Comparison of ENCODE assay signal across 12 cellular contexts in the genomic region with DNA sequence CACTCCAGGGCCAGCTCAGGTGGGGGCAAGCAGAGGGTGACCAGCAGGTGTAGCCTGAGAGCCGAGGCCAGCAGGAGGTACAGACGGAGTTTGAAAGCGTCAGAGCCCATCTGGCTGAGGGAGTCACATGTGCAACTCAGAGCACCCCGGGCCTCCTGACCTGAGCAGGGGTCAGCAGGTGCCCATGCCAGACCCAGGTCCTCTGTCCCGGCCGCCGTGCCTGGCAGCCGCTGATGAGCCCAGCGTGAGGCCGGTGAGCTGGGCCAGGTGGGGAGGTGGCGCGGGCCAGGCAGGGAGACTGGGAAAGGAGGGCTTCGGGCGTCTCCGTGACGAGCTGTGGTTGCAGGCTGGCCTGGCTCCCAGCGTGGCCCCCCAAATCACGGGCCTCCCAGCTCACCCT.
DNase-seq lines count a peak whose midpoint lies in the region; ATAC-seq and TF ChIP-seq lines count a peak whose summit lies in the region.
"Had no signal": no experiment of that assay in that cellular context is flagged by ENCODE, and none has a peak within 500 bp of the region (broad histone marks: within the 10 kb centered on the region; RNA-seq: fewer than 3 reads in every experiment).

No MANE protein-coding gene starts in this region.

- H3F3A ChIP-seq in GM23248 (ENCODE audit: insufficient read depth): peaks cover 31% of the 10 kb centered on the region
- no peaks in the 10 kb centered on the region for H3F3A ChIP-seq in PC-3 (ENCODE audit: low read length, unreplicated experiment)

- H3K4me1 ChIP-seq in GM23248 (ENCODE audit: insufficient read depth): peaks cover 46% of the 10 kb centered on the region
- peaks cover 14% of the 10 kb centered on the region for H3K4me1 ChIP-seq in PC-3 (ENCODE audit: insufficient read depth, low read length)
- H3K4me1 ChIP-seq in gastroesophageal sphincter: peaks cover 0 to 25% (median 19%) of the 10 kb centered on the region in 3 donors
- H3K4me1 ChIP-seq in prostate gland (replicated peaks): no peaks in the 10 kb centered on the region
- H3K4me1 ChIP-seq in HAP-1: no peaks in the 10 kb centered on the region

- DNase-seq in GM23248 (no peak), PC-3 (no peak), prostate gland (ENCODE audit: low spot score) (no peak), HAP-1 (ENCODE audit: low spot score in 2 of 2) (no peak), middle frontal gyrus (ENCODE audit: extremely low spot score, low spot score) (no peak), GM13976 (ENCODE audit: low spot score) (no peak)
- DNase-seq: cerebellar nuclear complex, NCI-H1436, T-helper 17 cell had no signal

- H3K9me2 ChIP-seq in GM23248 (ENCODE audit: insufficient read depth) (no peaks in the 10 kb centered on the region), PC-3 (replicated peaks; ENCODE audit: low read length) (no peaks in the 10 kb centered on the region)

- intact Hi-C loops in PC-3 (cut with micrococcal nuclease) (no loop called here), prostate gland (cut with DNase I) (loop anchor here (5.0 kb wide), 1 partner anchor 126 kb away; no protein-coding TSS in a partner anchor)

- POLR2A ChIA-PET in PC-3 (lab: Charles Lee; ENCODE audit: unreplicated experiment): no interaction called here

- 80 to 82% methylated on average over 18 of the region's 18 CpGs for WGBS in GM23248 (ENCODE audit: low coverage in 1 of 2, low lambda C conversion rate in 2 of 2, missing lambda C conversion rate in 2 of 2), 2 experiments
- 60% methylated on average over 1 of the region's 18 CpGs; no CpG with 5 or more reads in 1 of the 2 donors for WGBS in gastroesophageal sphincter (ENCODE audit: low coverage in 1 of 2), 2 donors
- WGBS in prostate gland: 74% methylated on average over 18 of the region's 18 CpGs

- H2AFZ ChIP-seq in GM23248 (peak overlapping the region; percentile 84), PC-3 (ENCODE audit: low read length) (0 out of 2 replicates have a peak overlapping the region, but pooled peaks have one; percentile 61)

- CTCF ChIA-PET in PC-3 (lab: Charles Lee): no interaction called here

- H3K9ac ChIP-seq in GM23248: peak overlapping the region; percentile 85
- H3K9ac ChIP-seq in PC-3 (ENCODE audit: low read length): no peak overlapping the region

- TF ChIP-seq POLR2A in gastroesophageal sphincter (IDR thresholded peaks at IDR 0.05): no peak
- no peak for TF ChIP-seq POLR2A in prostate gland (IDR thresholded peaks at IDR 0.05)

- no peaks in the 10 kb centered on the region for H3K79me2 ChIP-seq in GM23248 (ENCODE audit: insufficient read depth)
- no peaks in the 10 kb centered on the region for H3K79me2 ChIP-seq in PC-3 (ENCODE audit: low read length)

- TF ChIP-seq EP300 in gastroesophageal sphincter (IDR thresholded peaks at IDR 0.05): no peak

- H3K36me3 ChIP-seq in GM23248 (ENCODE audit: low read depth) (no peaks in the 10 kb centered on the region), PC-3 (ENCODE audit: low read depth, low read length) (no peaks in the 10 kb centered on the region), gastroesophageal sphincter (no peaks in the 10 kb centered on the region), prostate gland (no peaks in the 10 kb centered on the region), HAP-1 (replicated peaks) (no peaks in the 10 kb centered on the region)
- H3K36me3 ChIP-seq: neutrophil had no signal

- no TSS peak for BruUV-seq in PC-3 (replicated peaks; lab: Mats Ljungman, UMichigan)

- H4K20me1 ChIP-seq in GM23248 (ENCODE audit: insufficient read depth) (no peaks in the 10 kb centered on the region), PC-3 (ENCODE audit: low read length) (no peaks in the 10 kb centered on the region)

- H3K9me3 ChIP-seq in GM23248 (ENCODE audit: low read depth) (no peaks in the 10 kb centered on the region), PC-3 (ENCODE audit: low read length) (no peaks in the 10 kb centered on the region), gastroesophageal sphincter (no peaks in the 10 kb centered on the region), prostate gland (no peaks in the 10 kb centered on the region), HAP-1 (no peaks in the 10 kb centered on the region)
- H3K9me3 ChIP-seq: neutrophil had no signal

- H3K27me3 ChIP-seq in GM23248 (replicated peaks; ENCODE audit: insufficient read depth) (no peaks in the 10 kb centered on the region), PC-3 (ENCODE audit: low read length) (no peaks in the 10 kb centered on the region), gastroesophageal sphincter (no peaks in the 10 kb centered on the region), prostate gland (replicated peaks; ENCODE audit: insufficient read depth) (no peaks in the 10 kb centered on the region), HAP-1 (ENCODE audit: low read depth) (no peaks in the 10 kb centered on the region)

- TF ChIP-seq CTCF in PC-3 (conservative IDR thresholded peaks at IDR 0.05; ENCODE audit: low read depth, low read length) (no peak), gastroesophageal sphincter (IDR thresholded peaks at IDR 0.05) (no peak), prostate gland (IDR thresholded peaks at IDR 0.05) (no peak), GM13976 (IDR thresholded peaks at IDR 0.05; ENCODE audit: borderline replicate concordance, control extremely low read depth, extremely low read depth, insufficient read depth, missing control alignments) (no peak)

- H3K4me3 ChIP-seq in GM23248 (no peak overlapping the region), PC-3 (ENCODE audit: low read length) (no peak overlapping the region), gastroesophageal sphincter (no peak overlapping the region), prostate gland (no peak overlapping the region), HAP-1 (no peak overlapping the region)

- ATAC-seq in PC-3: no peak
- no peak for ATAC-seq in gastroesophageal sphincter
- no peak for ATAC-seq in HG02588 (IDR thresholded peaks at IDR 0.05; ENCODE audit: unreplicated experiment)

- in situ Hi-C loops in GM23248 (cut with MboI) (no loop called here), HAP-1 (cut with MboI; ENCODE audit: low sequenced_read_pairs) (no loop called here), GM13976 (cut with MboI; ENCODE audit: low sequenced_read_pairs, unreplicated experiment) (no loop called here)

- no peak overlapping the region for H3K4me2 ChIP-seq in GM23248 (ENCODE audit: unreplicated experiment)
- H3K4me2 ChIP-seq in PC-3 (ENCODE audit: low read length): no peak overlapping the region

- H3K27ac ChIP-seq in GM23248 (no peak overlapping the region), PC-3 (ENCODE audit: low read length) (no peak overlapping the region), gastroesophageal sphincter (peak overlapping the region in 3 of 4 donors; percentile 69 to 77 (median 73)), prostate gland (peak overlapping the region; percentile 47 to 72)

Comparison
In these comparisons a context has a peak if more than half of its experiments do, and no peak if none do; other contexts are left out.
1. H3K27ac ChIP-seq: peak in gastroesophageal sphincter (3 of 4) and prostate gland (2 of 2); none in GM23248 (single experiment) and PC-3 (single experiment).